In genomic region chr4:168126952-168127351, GRCh38 we compare ENCODE assay signal across 26 cellular contexts. TPM values are rescaled to one million over a fixed set of nuclear protein-coding genes. Genes with fewer than 3 reads are reported as not detected.
"Had no signal": no experiment of that assay in that cellular context is flagged by ENCODE, and none has a peak within 500 bp of the region (broad histone marks: within the 10 kb centered on the region; RNA-seq: fewer than 3 reads in every experiment).

No MANE protein-coding gene starts in this region.

- DNase-seq: colonic mucosa; cortex of kidney; effector CD8-positive, alpha-beta T cell; effector memory CD8-positive, alpha-beta T cell; endodermal cell; erythroblast; esophagus squamous epithelium; foreskin fibroblast; foreskin melanocyte; gastrocnemius medialis; glutamatergic neuron; head of caudate nucleus; heart right ventricle; hippocampal formation; left cardiac atrium; left lung; left ventricle myocardium superior; lower lobe of right lung; mesendoderm; mucosa of descending colon; naive thymus-derived CD4-positive, alpha-beta T cell had no signal

- H3K4me3 ChIP-seq: colonic mucosa, esophagus squamous epithelium, gastrocnemius medialis, heart right ventricle, left lung, lower lobe of right lung, mucosa of descending colon had no signal

- H3K27me3 ChIP-seq: colonic mucosa, esophagus squamous epithelium, gastrocnemius medialis, heart right ventricle, left lung had no signal

- H3K4me1 ChIP-seq: colonic mucosa, gastrocnemius medialis, heart right ventricle, left lung, lower lobe of right lung had no signal

- H3K36me3 ChIP-seq: colonic mucosa, esophagus squamous epithelium, gastrocnemius medialis, heart right ventricle, left lung, lower lobe of right lung had no signal

- H3K27ac ChIP-seq: colonic mucosa, epithelial cell of prostate, esophagus squamous epithelium, gastrocnemius medialis, heart right ventricle, left lung, lower lobe of right lung had no signal

- ATAC-seq: effector memory CD8-positive, alpha-beta T cell; esophagus mucosa; gastrocnemius medialis; heart right ventricle; left cardiac atrium; left lung; left ventricle myocardium superior; lower lobe of right lung; mucosa of descending colon; naive thymus-derived CD4-positive, alpha-beta T cell had no signal

- H3K9me3 ChIP-seq: colonic mucosa, esophagus squamous epithelium, gastrocnemius medialis, left lung, lower lobe of right lung, mucosa of descending colon had no signal

RNA-seq across cellular contexts. Expression of gene ANXA10, which starts 34.6 kb away (rescaled TPM):
- total RNA-seq: endodermal cell; esophagus mucosa; gastrocnemius medialis; heart right ventricle; kidney epithelial cell; left cardiac atrium; left ventricle myocardium superior; lower leg skin; lower lobe of right lung; naive thymus-derived CD4-positive, alpha-beta T cell had no signal
- polyA plus RNA-seq: heart right ventricle; keratinocyte; naive thymus-derived CD4-positive, alpha-beta T cell had no signal
